In genomic region chr18:54358495-54358793, GRCh38 we compare ENCODE assay signal across 1 cellular context.
TF ChIP-seq lines count a peak whose summit lies in the region.

No MANE protein-coding gene starts in this region.

TF ChIP-seq in GM23338, 12 proteins besides CTCF, POLR2A, EP300 and RAD21 (continued from another document):
- TF ChIP-seq ZNF462 (CRISPR knock-in tag; IDR thresholded peaks at IDR 0.05) = no peak
